ENCODE assay signal across 19 cellular contexts in genomic region chr22:46766611-46767010, GRCh38. TPM values are rescaled to one million over a fixed set of nuclear protein-coding genes. Genes with fewer than 3 reads are reported as not detected.
DNase-seq lines count a peak whose midpoint lies in the region; ATAC-seq and TF ChIP-seq lines count a peak whose summit lies in the region.
"Had no signal": no experiment of that assay in that cellular context is flagged by ENCODE, and none has a peak within 500 bp of the region (broad histone marks: within the 10 kb centered on the region; RNA-seq: fewer than 3 reads in every experiment).

No MANE protein-coding gene starts in this region.

- H3K27me3 Mint-ChIP-seq in natural killer cell (ENCODE audit: low read depth in 2 of 2) (no peaks in the 10 kb centered on the region), immature natural killer cell (ENCODE audit: low read depth in 3 of 3) (peaks cover 8 to 18% (median 9%) of the 10 kb centered on the region in 3 donors)
- no peaks in the 10 kb centered on the region for H3K27me3 Mint-ChIP-seq in natural killer cell treated with Interleukin-12 subunit alpha and Interleukin-12 subunit beta and Interleukin-15 and Interleukin-18, amount 100 ng/mL, for 72 hours

- TF ChIP-seq CTCF in natural killer cell (IDR thresholded peaks at IDR 0.05) (no peak), RWPE1 (conservative IDR thresholded peaks at IDR 0.05; ENCODE audit: low read depth) (no peak), GM13977 (IDR thresholded peaks at IDR 0.05; ENCODE audit: extremely low read depth, insufficient read depth, missing control alignments) (no peak)

- in situ Hi-C loops in GM13977 (cut with MboI; ENCODE audit: low pct_unique_long_range_greater_than_20kb, low sequenced_read_pairs, unreplicated experiment), result no loop called here

- no peak overlapping the region for H3K4me3 Mint-ChIP-seq in natural killer cell
- no peak overlapping the region for H3K4me3 Mint-ChIP-seq in natural killer cell treated with Interleukin-12 subunit alpha and Interleukin-12 subunit beta and Interleukin-15 and Interleukin-18, amount 100 ng/mL, for 72 hours
- H3K4me3 Mint-ChIP-seq in immature natural killer cell, result no peak overlapping the region

- H3K9me3 Mint-ChIP-seq in natural killer cell (no peaks in the 10 kb centered on the region), immature natural killer cell (no peaks in the 10 kb centered on the region)
- H3K9me3 Mint-ChIP-seq in natural killer cell treated with Interleukin-12 subunit alpha and Interleukin-12 subunit beta and Interleukin-15 and Interleukin-18, amount 100 ng/mL, for 72 hours, result no peaks in the 10 kb centered on the region

- peak overlapping the region; percentile 17; the same call in 1 of the 2 replicates for H3K27ac ChIP-seq in RWPE1
- H3K27ac ChIP-seq: epithelial cell of prostate, ovary had no signal

- intact Hi-C loops in natural killer cell (cut with micrococcal nuclease), result no loop called here

- peak overlapping the region; percentile 55 to 86 for H3K27ac Mint-ChIP-seq in natural killer cell
- peak overlapping the region in 1 of 2 donors; percentile 35 for H3K27ac Mint-ChIP-seq in natural killer cell treated with Interleukin-12 subunit alpha and Interleukin-12 subunit beta and Interleukin-15 and Interleukin-18, amount 100 ng/mL, for 72 hours
- H3K27ac Mint-ChIP-seq in immature natural killer cell, result peak overlapping the region; percentile 37 to 86 (median 64)

- CTCF ChIA-PET in RWPE1 (lab: Yijun Ruan, JAX), result no interaction called here

- H3K4me1 Mint-ChIP-seq in natural killer cell (peaks cover 76 to 89% of the 10 kb centered on the region in 2 donors), immature natural killer cell (peaks cover 82 to 86% of the 10 kb centered on the region in 2 donors)
- H3K4me1 Mint-ChIP-seq in natural killer cell treated with Interleukin-12 subunit alpha and Interleukin-12 subunit beta and Interleukin-15 and Interleukin-18, amount 100 ng/mL, for 72 hours (ENCODE audit: low read depth in 2 of 2), result peaks cover 68 to 69% of the 10 kb centered on the region in 2 donors

- H3K36me3 Mint-ChIP-seq in natural killer cell, result no peaks in the 10 kb centered on the region
- H3K36me3 Mint-ChIP-seq in natural killer cell treated with Interleukin-12 subunit alpha and Interleukin-12 subunit beta and Interleukin-15 and Interleukin-18, amount 100 ng/mL, for 72 hours, result no peaks in the 10 kb centered on the region
- no peaks in the 10 kb centered on the region for H3K36me3 Mint-ChIP-seq in immature natural killer cell

- POLR2A ChIA-PET in RWPE1 (lab: Yijun Ruan, JAX; ENCODE audit: low non-redundant PET), result no interaction called here

- no peak for ATAC-seq in natural killer cell
- no peak for ATAC-seq in natural killer cell treated with Interleukin-12 subunit alpha and Interleukin-12 subunit beta and Interleukin-15 and Interleukin-18, amount 100 ng/mL, for 72 hours
- ATAC-seq: K562, mucosa of descending colon had no signal

- no peak for DNase-seq in natural killer cell
- no peak for DNase-seq in natural killer cell treated with Interleukin-12 subunit alpha and Interleukin-12 subunit beta and Interleukin-15 and Interleukin-18, amount 100 ng/mL, for 72 hours (ENCODE audit: low spot score)
- no peak for DNase-seq in RWPE1 (ENCODE audit: low spot score)
- DNase-seq in immature natural killer cell, result no peak
- no peak for DNase-seq in GM13977 (ENCODE audit: low spot score)
- no peak for DNase-seq in KG1 (lab: John Stamatoyannopoulos, UW)
- no peak for DNase-seq in NCI-H2029 treated with DMSO at 0.1 percent for 48 hours (lab: John Stamatoyannopoulos, UW)
- DNase-seq: activated gamma-delta T cell treated with Interleukin-2 at 50 U/mL for 16 hours; cortex of kidney; DMS153; foreskin melanocyte; NCI-H1092; NCI-H2107; NCI-H526; stimulated activated CD4-positive, alpha-beta T cell treated with anti-CD3 and anti-CD28 coated beads, Interleukin-4, amount 100 ng/mL, for 1 hour had no signal

RNA-seq across cellular contexts. Expression of gene TBC1D22A, which starts 4.2 kb away (rescaled TPM):
- total RNA-seq in natural killer cell, result 10 to 100 TPM; 47.4 to 53.7 (median 53.2) TPM
- total RNA-seq in natural killer cell treated with Interleukin-12 subunit alpha and Interleukin-12 subunit beta and Interleukin-15 and Interleukin-18, amount 100 ng/mL, for 72 hours, result 10 to 100 TPM; 31.9 to 43.4 TPM
- 10 to 100 TPM; 20.6 to 28.0 (median 24.0) TPM for polyA plus RNA-seq in immature natural killer cell

RNA-seq across cellular contexts. Expression of gene CERK, which starts 28.6 kb away (rescaled TPM):
- 10 to 100 TPM; 50.0 to 71.2 (median 55.6) TPM for total RNA-seq in natural killer cell
- 10 to 100 TPM; 38.1 to 55.8 TPM for total RNA-seq in natural killer cell treated with Interleukin-12 subunit alpha and Interleukin-12 subunit beta and Interleukin-15 and Interleukin-18, amount 100 ng/mL, for 72 hours
- polyA plus RNA-seq in immature natural killer cell, result 10 to 100 TPM; 31.1 to 59.4 (median 38.9) TPM
